16 cellular contexts compared by ENCODE assay signal in genomic region chr15:44550734-44551133, GRCh38. TPM values are rescaled to one million over a fixed set of nuclear protein-coding genes. Genes with fewer than 3 reads are reported as not detected.
A peak's percentile ranks its signal among the peaks of the same experiment; 100 is the strongest.
DNase-seq lines count a peak whose midpoint lies in the region; ATAC-seq, FAIRE-seq and TF ChIP-seq lines count a peak whose summit lies in the region.
"Had no signal": no experiment of that assay in that cellular context is flagged by ENCODE, and none has a peak within 500 bp of the region (broad histone marks: within the 10 kb centered on the region; RNA-seq: fewer than 3 reads in every experiment).

No MANE protein-coding gene starts in this region.

- CTCF ChIA-PET in activated CD8-positive, alpha-beta T cell treated with anti-CD3 and anti-CD28 coated beads for 36 hours (lab: Charles Lee): interaction anchor here (1.1 to 1.6 kb wide), 3 partner anchors 13 to 353 kb away, joined by 3 to 7 read pairs (median 4); no protein-coding TSS in a partner anchor
- CTCF ChIA-PET in activated CD8-positive, alpha-beta T cell treated with anti-CD3 and anti-CD28 coated beads, Interleukin-2, amount 10 ng/mL, durations not matched to agents 7 days and 5 days (lab: Charles Lee): interaction anchor here (2.0 kb wide), 1 partner anchor 28 kb away, joined by 4 read pairs; no protein-coding TSS in a partner anchor

- TF ChIP-seq CTCF in activated CD8-positive, alpha-beta T cell treated with anti-CD3 and anti-CD28 coated beads for 36 hours (IDR thresholded peaks at IDR 0.05): no peak
- TF ChIP-seq CTCF in chondrocyte (IDR thresholded peaks at IDR 0.05) (peak; percentile 31), spleen (IDR thresholded peaks at IDR 0.05 in 8 of 11, conservative IDR thresholded peaks at IDR 0.05 in 3 of 11) (no peak)

- H3K27ac Mint-ChIP-seq in activated CD8-positive, alpha-beta T cell treated with anti-CD3 and anti-CD28 coated beads for 36 hours: peak overlapping the region; percentile 59
- no peak overlapping the region for H3K27ac Mint-ChIP-seq in activated CD8-positive, alpha-beta T cell treated with anti-CD3 and anti-CD28 coated beads, Interleukin-2, amount 10 ng/mL, durations not matched to agents 7 days and 5 days
- no peak overlapping the region for H3K27ac Mint-ChIP-seq in chondrocyte (ENCODE audit: unreplicated experiment)
- peak overlapping the region; percentile 40 for H3K27ac Mint-ChIP-seq in stimulated activated memory B cell treated with anti-CD40 and anti-IgM and Interleukin-4, amounts not matched to agents 10 μg/mL and 1 μg/mL and 100 μg/mL, for 72 hours
- H3K27ac Mint-ChIP-seq: GM23338 had no signal

- no peak overlapping the region for H3K4me3 Mint-ChIP-seq in activated CD8-positive, alpha-beta T cell treated with anti-CD3 and anti-CD28 coated beads for 36 hours
- no peak overlapping the region for H3K4me3 Mint-ChIP-seq in activated CD8-positive, alpha-beta T cell treated with anti-CD3 and anti-CD28 coated beads, Interleukin-2, amount 10 ng/mL, durations not matched to agents 7 days and 5 days
- H3K4me3 Mint-ChIP-seq in chondrocyte (ENCODE audit: unreplicated experiment): no peak overlapping the region
- H3K4me3 Mint-ChIP-seq in stimulated activated memory B cell treated with anti-CD40 and anti-IgM and Interleukin-4, amounts not matched to agents 10 μg/mL and 1 μg/mL and 100 μg/mL, for 72 hours: no peak overlapping the region
- H3K4me3 Mint-ChIP-seq: GM23338 had no signal

- H3K4me1 ChIP-seq in spleen: peaks cover 0 to 40% (median 22%) of the 10 kb centered on the region in 6 donors

- POLR2A ChIA-PET in activated CD8-positive, alpha-beta T cell treated with anti-CD3 and anti-CD28 coated beads for 36 hours (lab: Charles Lee): no interaction called here
- POLR2A ChIA-PET in activated CD8-positive, alpha-beta T cell treated with anti-CD3 and anti-CD28 coated beads, Interleukin-2, amount 10 ng/mL, durations not matched to agents 7 days and 5 days (lab: Charles Lee): no interaction called here

- no peaks in the 10 kb centered on the region for H3K9me3 Mint-ChIP-seq in activated CD8-positive, alpha-beta T cell treated with anti-CD3 and anti-CD28 coated beads for 36 hours
- no peaks in the 10 kb centered on the region for H3K9me3 Mint-ChIP-seq in activated CD8-positive, alpha-beta T cell treated with anti-CD3 and anti-CD28 coated beads, Interleukin-2, amount 10 ng/mL, durations not matched to agents 7 days and 5 days (ENCODE audit: insufficient read depth)
- H3K9me3 Mint-ChIP-seq in chondrocyte (ENCODE audit: low read depth): no peaks in the 10 kb centered on the region
- no peaks in the 10 kb centered on the region for H3K9me3 Mint-ChIP-seq in stimulated activated memory B cell treated with anti-CD40 and anti-IgM and Interleukin-4, amounts not matched to agents 10 μg/mL and 1 μg/mL and 100 μg/mL, for 72 hours
- H3K9me3 Mint-ChIP-seq: CD4-positive, CD25-positive, alpha-beta regulatory T cell; GM23338 had no signal

- H3K4me1 Mint-ChIP-seq in activated CD8-positive, alpha-beta T cell treated with anti-CD3 and anti-CD28 coated beads for 36 hours (ENCODE audit: low read depth): peaks cover 39% of the 10 kb centered on the region
- peaks cover 27% of the 10 kb centered on the region for H3K4me1 Mint-ChIP-seq in activated CD8-positive, alpha-beta T cell treated with anti-CD3 and anti-CD28 coated beads, Interleukin-2, amount 10 ng/mL, durations not matched to agents 7 days and 5 days (ENCODE audit: low read depth)
- peaks cover 24% of the 10 kb centered on the region for H3K4me1 Mint-ChIP-seq in chondrocyte (ENCODE audit: low read depth)
- H3K4me1 Mint-ChIP-seq in stimulated activated memory B cell treated with anti-CD40 and anti-IgM and Interleukin-4, amounts not matched to agents 10 μg/mL and 1 μg/mL and 100 μg/mL, for 72 hours: peaks cover 22% of the 10 kb centered on the region

- intact Hi-C loops in activated CD8-positive, alpha-beta T cell treated with anti-CD3 and anti-CD28 coated beads for 36 hours (cut with micrococcal nuclease): no loop called here
- intact Hi-C loops in spleen (cut with DNase I; ENCODE audit: low total_unique reads): no loop called here

- WGBS in spleen, 5 donors: 78 to 86% (median 82%) methylated on average over 4 of the region's 4 CpGs

- DNase-seq in activated CD8-positive, alpha-beta T cell treated with anti-CD3 and anti-CD28 coated beads for 36 hours: no peak
- DNase-seq in activated CD8-positive, alpha-beta T cell treated with anti-CD3 and anti-CD28 coated beads, Interleukin-2, amount 10 ng/mL, durations not matched to agents 7 days and 5 days: no peak
- DNase-seq in GM12891 (ENCODE audit: insufficient read length, low spot score) (no peak), chondrocyte (ENCODE audit: low spot score) (no peak), spleen (no peak), pons (ENCODE audit: low spot score) (no peak), DMS 273 (lab: John Stamatoyannopoulos, UW; ENCODE audit: unreplicated experiment) (no peak)
- DNase-seq: DND-41, GF-D8, KG1, NCI-H1092, NCI-H69 had no signal

- no peaks in the 10 kb centered on the region for H3K9me3 ChIP-seq in spleen

- H3K36me3 Mint-ChIP-seq in activated CD8-positive, alpha-beta T cell treated with anti-CD3 and anti-CD28 coated beads for 36 hours (ENCODE audit: low read depth): peaks cover 44% of the 10 kb centered on the region
- H3K36me3 Mint-ChIP-seq in activated CD8-positive, alpha-beta T cell treated with anti-CD3 and anti-CD28 coated beads, Interleukin-2, amount 10 ng/mL, durations not matched to agents 7 days and 5 days (ENCODE audit: low read depth): peaks cover 38% of the 10 kb centered on the region
- peaks cover 14% of the 10 kb centered on the region for H3K36me3 Mint-ChIP-seq in chondrocyte (ENCODE audit: low read depth)
- peaks cover 28% of the 10 kb centered on the region for H3K36me3 Mint-ChIP-seq in stimulated activated memory B cell treated with anti-CD40 and anti-IgM and Interleukin-4, amounts not matched to agents 10 μg/mL and 1 μg/mL and 100 μg/mL, for 72 hours

- TF ChIP-seq POLR2A in GM12891 (IDR thresholded peaks at IDR 0.05; ENCODE audit: low read depth, low read length) (no peak), spleen (IDR thresholded peaks at IDR 0.05) (no peak)

- no peak for FAIRE-seq in GM12891 (lab: Jason Lieb, UNC)

- no peak overlapping the region for H3K4me3 ChIP-seq in spleen
- H3K4me3 ChIP-seq: GM23338 had no signal

- ATAC-seq in activated CD8-positive, alpha-beta T cell treated with anti-CD3 and anti-CD28 coated beads for 36 hours: no peak
- no peak for ATAC-seq in activated CD8-positive, alpha-beta T cell treated with anti-CD3 and anti-CD28 coated beads, Interleukin-2, amount 10 ng/mL, durations not matched to agents 7 days and 5 days
- no peak for ATAC-seq in stimulated activated memory B cell treated with anti-CD40 and anti-IgM and Interleukin-4, amounts not matched to agents 10 μg/mL and 1 μg/mL and 100 μg/mL, for 72 hours
- ATAC-seq: GM23338, Right ventricle myocardium inferior had no signal

- peaks cover 3 to 73% (median 44%) of the 10 kb centered on the region in 6 donors for H3K36me3 ChIP-seq in spleen

- H3K27ac ChIP-seq in spleen: peak overlapping the region in 1 of 8 donors; percentile 3

- no peaks in the 10 kb centered on the region for H3K27me3 Mint-ChIP-seq in activated CD8-positive, alpha-beta T cell treated with anti-CD3 and anti-CD28 coated beads for 36 hours
- H3K27me3 Mint-ChIP-seq in activated CD8-positive, alpha-beta T cell treated with anti-CD3 and anti-CD28 coated beads, Interleukin-2, amount 10 ng/mL, durations not matched to agents 7 days and 5 days (ENCODE audit: low read depth): no peaks in the 10 kb centered on the region
- H3K27me3 Mint-ChIP-seq in chondrocyte (ENCODE audit: low read depth): no peaks in the 10 kb centered on the region
- no peaks in the 10 kb centered on the region for H3K27me3 Mint-ChIP-seq in stimulated activated memory B cell treated with anti-CD40 and anti-IgM and Interleukin-4, amounts not matched to agents 10 μg/mL and 1 μg/mL and 100 μg/mL, for 72 hours
- H3K27me3 Mint-ChIP-seq: CD4-positive, CD25-positive, alpha-beta regulatory T cell had no signal

- no peaks in the 10 kb centered on the region for H3K27me3 ChIP-seq in spleen (replicated peaks in 1 of 7)

TF ChIP-seq in GM12891, 5 proteins besides CTCF, POLR2A, EP300 and RAD21:
- TF ChIP-seq POU2F2 (IDR thresholded peaks at IDR 0.05; ENCODE audit: low read depth, low read length) (no peak), POLR2AphosphoS5 (IDR thresholded peaks at IDR 0.05; ENCODE audit: low read depth, low read length) (no peak), SPI1 (IDR thresholded peaks at IDR 0.05; ENCODE audit: low read depth, low read length) (peak; percentile 58)

RNA-seq across cellular contexts. Expression of gene EIF3J, which starts 13.8 kb away (rescaled TPM):
- total RNA-seq in activated CD8-positive, alpha-beta T cell treated with anti-CD3 and anti-CD28 coated beads for 36 hours: 100 to 1,000 TPM; 109 to 112 TPM
- 100 to 1,000 TPM in 1 of 2 experiments, 10 to 100 TPM in 1; 91.6 to 100 TPM for total RNA-seq in activated CD8-positive, alpha-beta T cell treated with anti-CD3 and anti-CD28 coated beads, Interleukin-2, amount 10 ng/mL, durations not matched to agents 7 days and 5 days
- polyA plus RNA-seq in GM12891 (2012; ENCODE audit: low read depth, missing spikeins): 51.3 TPM
- 93.1 to 108 TPM (median 98.0 TPM) in 3 replicates for total RNA-seq in chondrocyte
- 10 to 100 TPM; 41.6 to 65.0 (median 55.5) TPM for total RNA-seq in spleen
- 10 to 100 TPM; 23.9 to 38.8 (median 35.3) TPM for polyA plus RNA-seq in spleen

Comparison
In these comparisons a context has a peak if more than half of its experiments do, and no peak if none do; other contexts are left out.
1. H3K27ac Mint-ChIP-seq: peak in activated CD8-positive, alpha-beta T cell treated with anti-CD3 and anti-CD28 coated beads for 36 hours (single experiment) and stimulated activated memory B cell treated with anti-CD40 and anti-IgM and Interleukin-4, amounts not matched to agents 10 μg/mL and 1 μg/mL and 100 μg/mL, for 72 hours (single experiment); none in activated CD8-positive, alpha-beta T cell treated with anti-CD3 and anti-CD28 coated beads, Interleukin-2, amount 10 ng/mL, durations not matched to agents 7 days and 5 days (single experiment) and chondrocyte (single experiment).